8 cellular contexts compared by ENCODE assay signal in the genomic region with DNA sequence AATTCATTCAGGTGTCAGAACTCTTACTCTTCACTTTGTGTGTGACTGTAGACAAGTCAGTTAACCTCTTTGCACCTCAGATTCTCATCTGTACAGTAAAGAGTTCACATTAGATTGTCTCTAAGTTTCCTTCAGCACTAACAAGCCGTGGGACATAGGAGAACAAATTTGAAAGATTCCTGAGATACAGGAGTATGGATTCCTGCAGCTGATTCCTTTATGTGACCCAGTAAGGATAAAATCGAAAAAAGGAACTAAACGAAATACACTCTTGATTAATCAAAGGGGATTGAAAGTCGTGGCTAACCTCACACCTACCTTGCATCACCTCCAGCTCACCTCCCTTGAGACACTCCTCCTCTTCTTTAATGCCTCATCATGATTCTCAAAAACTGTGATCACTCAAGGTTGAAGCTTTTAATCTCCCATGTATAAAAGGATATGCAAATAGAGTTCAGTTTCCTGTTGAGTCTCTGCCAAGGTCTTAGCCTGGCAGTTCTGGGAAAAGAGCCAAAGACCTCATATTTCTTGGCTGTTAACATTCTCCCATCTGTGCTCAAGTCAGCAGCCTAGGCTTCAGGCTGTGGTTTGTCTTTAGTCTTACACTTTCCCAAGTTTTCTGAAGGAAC.
DNase-seq lines count a peak whose midpoint lies in the region; ATAC-seq and TF ChIP-seq lines count a peak whose summit lies in the region.

No MANE protein-coding gene starts in this region.

- TF ChIP-seq CTCF in fibroblast of mammary gland (conservative IDR thresholded peaks at IDR 0.05; ENCODE audit: control insufficient read depth, insufficient read depth, low read depth, low read length) (no peak), CD14-positive monocyte (IDR thresholded peaks at IDR 0.05) (no peak)

- ATAC-seq in Right ventricle myocardium superior (ENCODE audit: poor library complexity), result peak; percentile 82

- intact Hi-C loops in Right ventricle myocardium superior (cut with DNase I), result no loop called here
- intact Hi-C loops in cardiac septum (cut with DNase I), result loop anchor here (5.0 kb wide), 1 partner anchor 115 kb away; no protein-coding TSS in a partner anchor
- intact Hi-C loops in CD14-positive monocyte (cut with micrococcal nuclease), result no loop called here

- no peak for DNase-seq in Right ventricle myocardium superior
- no peak for DNase-seq in cardiac septum (ENCODE audit: low spot score)
- DNase-seq in RKO (ENCODE audit: low spot score), result peak; percentile 27
- DNase-seq in fibroblast of mammary gland (ENCODE audit: low read depth), result peak; percentile 93
- DNase-seq in pulmonary artery endothelial cell (ENCODE audit: low read depth, low spot score), result peak; percentile 88
- no peak for DNase-seq in NCI-H128 (lab: John Stamatoyannopoulos, UW; ENCODE audit: unreplicated experiment)
- no peak for DNase-seq in NCI-H345 treated with DMSO at 0.1 percent for 48 hours (lab: John Stamatoyannopoulos, UW; ENCODE audit: unreplicated experiment)
- no peak for DNase-seq in CD14-positive monocyte (ENCODE audit: low spot score)

- H3K27me3 Mint-ChIP-seq in CD14-positive monocyte (ENCODE audit: low read depth in 3 of 3), result peaks cover 0 to 3% (median 0%) of the 10 kb centered on the region in 3 donors

- H3K27ac Mint-ChIP-seq in CD14-positive monocyte, result peak overlapping the region in 1 of 7 donors; percentile 7

- H3K9me3 Mint-ChIP-seq in CD14-positive monocyte, result no peaks in the 10 kb centered on the region

- H3K4me3 ChIP-seq in fibroblast of mammary gland (ENCODE audit: control insufficient read depth, low read depth, low read length), result no peak overlapping the region

- peaks cover 53% of the 10 kb centered on the region for H3K4me1 Mint-ChIP-seq in CD14-positive monocyte

- H3K36me3 Mint-ChIP-seq in CD14-positive monocyte, result no peaks in the 10 kb centered on the region

- H3K4me3 Mint-ChIP-seq in CD14-positive monocyte, result peak overlapping the region in 1 of 2 donors; percentile 72

Comparison
In these comparisons a context has a peak if more than half of its experiments do, and no peak if none do; other contexts are left out.
1. DNase-seq: peak in RKO (single experiment), fibroblast of mammary gland (single experiment) and pulmonary artery endothelial cell (single experiment); none in Right ventricle myocardium superior (single experiment), cardiac septum (single experiment), NCI-H128 (single experiment), NCI-H345 treated with DMSO at 0.1 percent for 48 hours (single experiment) and CD14-positive monocyte (single experiment).